ENCODE assay signal across 21 cellular contexts in genomic region chr5:176397736-176398420, GRCh38.
"Had no signal": no experiment of that assay in that cellular context is flagged by ENCODE, and none has a peak within 500 bp of the region (broad histone marks: within the 10 kb centered on the region; RNA-seq: fewer than 3 reads in every experiment).

No MANE protein-coding gene starts in this region.

- H3K36me3 ChIP-seq: breast epithelium had no signal

- H3K4me3 Mint-ChIP-seq: activated naive CD4-positive, alpha-beta T cell treated with anti-CD3 and anti-CD28 coated beads, Interleukin-2, amount 10 ng/mL, durations not matched to agents 7 days and 5 days; activated T-helper 1 cell treated with anti-CD3 and anti-CD28 coated beads, Interleukin-12 subunit alpha, Interleukin-12 subunit beta, Interleukin-2, Interleukin-4 antibody, amounts not matched to agents 30 ng/mL and 10 ng/mL and 1 ng/mL, durations not matched to agents 14 hours and 24 hours and 36 hours; dendritic cell treated with granulocyte-macrophage colony-stimulating factor and Interleukin-4, amounts not matched to agents 40 ng/mL and 50 ng/mL, for 4 days; naive thymus-derived CD4-positive, alpha-beta T cell had no signal

- ATAC-seq: foreskin keratinocyte; heart right ventricle; naive thymus-derived CD4-positive, alpha-beta T cell; sciatic nerve had no signal

- H3K27ac ChIP-seq: breast epithelium, foreskin keratinocyte, suprapubic skin, tibial artery had no signal

- DNase-seq: activated CD4-positive, alpha-beta T cell treated with anti-CD3 and anti-CD28 coated beads for 4 hours; activated CD4-positive, alpha-beta T cell treated with anti-CD3 and anti-CD28 coated beads, Interleukin-2, amount 50 U/mL, for 4 hours; activated CD8-positive, alpha-beta memory T cell treated with anti-CD3 and anti-CD28 coated beads for 24 hours; activated effector memory CD4-positive, alpha-beta T cell treated with anti-CD3 and anti-CD28 coated beads, Interleukin-2, amount 50 U/mL, for 16 hours; activated naive CD4-positive, alpha-beta T cell treated with anti-CD3 and anti-CD28 coated beads, Interleukin-2, amount 10 ng/mL, durations not matched to agents 7 days and 5 days; central memory CD4-positive, alpha-beta T cell; foreskin keratinocyte; heart right ventricle; midbrain; naive thymus-derived CD4-positive, alpha-beta T cell; small intestine; stimulated activated CD4-positive, alpha-beta T cell treated with anti-CD3 and anti-CD28 coated beads, Interleukin-15, amount 100 ng/mL, for 24 hours; stimulated activated CD4-positive, alpha-beta T cell treated with anti-CD3 and anti-CD28 coated beads, Interleukin-2, amount 100 ng/mL, for 24 hours; stimulated activated naive CD4-positive, alpha-beta T cell had no signal

- H3K4me1 ChIP-seq: breast epithelium, tibial artery had no signal

- H3K27me3 Mint-ChIP-seq: activated naive CD4-positive, alpha-beta T cell treated with anti-CD3 and anti-CD28 coated beads, Interleukin-2, amount 10 ng/mL, durations not matched to agents 7 days and 5 days; dendritic cell treated with granulocyte-macrophage colony-stimulating factor and Interleukin-4, amounts not matched to agents 40 ng/mL and 50 ng/mL, for 4 days; naive thymus-derived CD4-positive, alpha-beta T cell had no signal

- H3K4me1 Mint-ChIP-seq: naive thymus-derived CD4-positive, alpha-beta T cell had no signal

- FAIRE-seq: small intestine had no signal

- H3K27ac Mint-ChIP-seq: activated naive CD4-positive, alpha-beta T cell treated with anti-CD3 and anti-CD28 coated beads, Interleukin-2, amount 10 ng/mL, durations not matched to agents 7 days and 5 days; activated T-helper 1 cell treated with anti-CD3 and anti-CD28 coated beads, Interleukin-12 subunit alpha, Interleukin-12 subunit beta, Interleukin-2, Interleukin-4 antibody, amounts not matched to agents 30 ng/mL and 10 ng/mL and 1 ng/mL, durations not matched to agents 14 hours and 24 hours and 36 hours had no signal

- H3K9me3 ChIP-seq: breast epithelium, esophagus muscularis mucosa, heart right ventricle, suprapubic skin, tibial artery had no signal

- H3K9me3 Mint-ChIP-seq: activated naive CD4-positive, alpha-beta T cell treated with anti-CD3 and anti-CD28 coated beads, Interleukin-2, amount 10 ng/mL, durations not matched to agents 7 days and 5 days; activated T-helper 1 cell treated with anti-CD3 and anti-CD28 coated beads, Interleukin-12 subunit alpha, Interleukin-12 subunit beta, Interleukin-2, Interleukin-4 antibody, amounts not matched to agents 30 ng/mL and 10 ng/mL and 1 ng/mL, durations not matched to agents 14 hours and 24 hours and 36 hours; dendritic cell treated with granulocyte-macrophage colony-stimulating factor and Interleukin-4, amounts not matched to agents 40 ng/mL and 50 ng/mL, for 4 days; naive thymus-derived CD4-positive, alpha-beta T cell had no signal

- H3K4me3 ChIP-seq: breast epithelium, esophagus muscularis mucosa, heart right ventricle, suprapubic skin, tibial artery had no signal

- H3K27me3 ChIP-seq: breast epithelium, esophagus muscularis mucosa, foreskin keratinocyte, heart right ventricle, suprapubic skin, tibial artery had no signal
